19 cellular contexts compared by ENCODE assay signal in genomic region chr22:20547029-20547428, GRCh38. TPM values are rescaled to one million over a fixed set of nuclear protein-coding genes. Genes with fewer than 3 reads are reported as not detected.
A peak's percentile ranks its signal among the peaks of the same experiment; 100 is the strongest.
DNase-seq lines count a peak whose midpoint lies in the region; ATAC-seq, FAIRE-seq and TF ChIP-seq lines count a peak whose summit lies in the region.
"Had no signal": no experiment of that assay in that cellular context is flagged by ENCODE, and none has a peak within 500 bp of the region (broad histone marks: within the 10 kb centered on the region; RNA-seq: fewer than 3 reads in every experiment).

No MANE protein-coding gene starts in this region.

- CTCF ChIA-PET in CD4-positive, alpha-beta T cell (lab: Charles Lee), result interaction anchor here (8.5 kb wide), 1 partner anchor 19 kb away, joined by 107 read pairs; no protein-coding TSS in a partner anchor

- H4K20me1 ChIP-seq in osteoblast (ENCODE audit: insufficient read depth, low read length), result peaks cover 40% of the 10 kb centered on the region

- peak overlapping the region; percentile 55 for H3K4me2 ChIP-seq in osteoblast (ENCODE audit: insufficient read depth, low read length)

- H3K9me3 Mint-ChIP-seq in CD4-positive, alpha-beta T cell, result no peaks in the 10 kb centered on the region
- H3K9me3 Mint-ChIP-seq in osteocyte (ENCODE audit: unreplicated experiment), result no peaks in the 10 kb centered on the region
- H3K9me3 Mint-ChIP-seq: H9 had no signal

- no peaks in the 10 kb centered on the region for H3K9me3 ChIP-seq in CD4-positive, alpha-beta T cell (ENCODE audit: control insufficient read depth, low read length)
- H3K9me3 ChIP-seq in ascending aorta, result no peaks in the 10 kb centered on the region
- H3K9me3 ChIP-seq in osteoblast (ENCODE audit: low read depth, low read length), result no peaks in the 10 kb centered on the region

- H3K4me3 Mint-ChIP-seq in CD4-positive, alpha-beta T cell, result no peak overlapping the region
- no peak overlapping the region for H3K4me3 Mint-ChIP-seq in osteocyte (ENCODE audit: unreplicated experiment)
- H3K4me3 Mint-ChIP-seq: H9 had no signal

- H3K27ac ChIP-seq in CD4-positive, alpha-beta T cell (ENCODE audit: low read depth, low read length), result no peak overlapping the region
- H3K27ac ChIP-seq in ascending aorta (peak overlapping the region; percentile 6 to 12), osteoblast (ENCODE audit: low read depth, low read length) (peak overlapping the region; percentile 30)
- H3K27ac ChIP-seq: HL-60 had no signal

- H3K27me3 Mint-ChIP-seq in CD4-positive, alpha-beta T cell, result no peaks in the 10 kb centered on the region
- no peaks in the 10 kb centered on the region for H3K27me3 Mint-ChIP-seq in osteocyte (ENCODE audit: unreplicated experiment)

- H3K4me1 ChIP-seq in ascending aorta (peaks cover 22 to 39% of the 10 kb centered on the region in 2 donors), osteoblast (ENCODE audit: insufficient read depth, low read length) (peaks cover 58% of the 10 kb centered on the region)

- H3K79me2 ChIP-seq in osteoblast (ENCODE audit: insufficient read depth, low read length), result peaks cover 84% of the 10 kb centered on the region

- H3K27ac Mint-ChIP-seq in CD4-positive, alpha-beta T cell, result peak overlapping the region; percentile 91
- no peak overlapping the region for H3K27ac Mint-ChIP-seq in osteocyte (ENCODE audit: unreplicated experiment)

- POLR2A ChIA-PET in CD4-positive, alpha-beta T cell (lab: Charles Lee), result interaction anchor here (1.5 to 4.9 kb wide), 4 partner anchors 11 to 22 kb away, joined by 3 to 61 read pairs (median 8); no protein-coding TSS in a partner anchor

- peak; percentile 60 for FAIRE-seq in A204.1 (lab: Jason Lieb, UNC)
- FAIRE-seq: GM12878, HTR-8/SVneo had no signal

- no peaks in the 10 kb centered on the region for H3K27me3 ChIP-seq in CD4-positive, alpha-beta T cell (ENCODE audit: control insufficient read depth, insufficient read depth, low read length)
- H3K27me3 ChIP-seq in ascending aorta (no peaks in the 10 kb centered on the region), osteoblast (ENCODE audit: insufficient read depth, low read length) (no peaks in the 10 kb centered on the region)

- peaks cover 61% of the 10 kb centered on the region for H3K36me3 Mint-ChIP-seq in CD4-positive, alpha-beta T cell (ENCODE audit: low read depth)
- peaks cover 20% of the 10 kb centered on the region for H3K36me3 Mint-ChIP-seq in osteocyte (ENCODE audit: unreplicated experiment)

- peaks cover 87% of the 10 kb centered on the region for H3K4me1 Mint-ChIP-seq in CD4-positive, alpha-beta T cell (ENCODE audit: low read depth)
- peaks cover 61% of the 10 kb centered on the region for H3K4me1 Mint-ChIP-seq in osteocyte (ENCODE audit: unreplicated experiment)

- H3K4me3 ChIP-seq in ascending aorta (no peak overlapping the region), osteoblast (ENCODE audit: insufficient read depth, low read length) (no peak overlapping the region)
- H3K4me3 ChIP-seq: GM12878 had no signal

- intact Hi-C loops in CD4-positive, alpha-beta T cell (cut with DNase I, micrococcal nuclease), result no loop called here
- intact Hi-C loops in ascending aorta (cut with DNase I), result no loop called here

- DNase-seq in CD4-positive, alpha-beta T cell, result no peak
- no peak for DNase-seq in ascending aorta (ENCODE audit: low spot score in 2 of 2)
- no peak for DNase-seq in osteoblast (ENCODE audit: insufficient read length, low spot score, missing footprints)
- DNase-seq in osteocyte (ENCODE audit: extremely low spot score, unreplicated experiment), result no peak
- DNase-seq in NCI-H2081 treated with DMSO at 0.1 percent for 48 hours (lab: John Stamatoyannopoulos, UW), result no peak
- DNase-seq: ACHN, DMS79 treated with DMSO at 0.1 percent for 48 hours, H9, MV-4-11, NCI-H1417 treated with DMSO at 0.1 percent for 48 hours, NCI-H2029, NCI-H748 treated with DMSO at 0.1 percent for 48 hours, OCI-M1, SIG-M5 had no signal

- TF ChIP-seq CTCF in CD4-positive, alpha-beta T cell (IDR thresholded peaks at IDR 0.05), result no peak
- no peak for TF ChIP-seq CTCF in ascending aorta (IDR thresholded peaks at IDR 0.05)
- TF ChIP-seq CTCF in osteoblast (IDR thresholded peaks at IDR 0.05; ENCODE audit: extremely low read depth, low read depth, low read length), result no peak
- TF ChIP-seq CTCF in osteocyte (IDR thresholded peaks at IDR 0.05), result no peak

- H3K36me3 ChIP-seq in ascending aorta (peaks cover 0 to 6% of the 10 kb centered on the region in 2 donors), osteoblast (ENCODE audit: insufficient read depth, low read length) (peaks cover 15% of the 10 kb centered on the region)

- H2AFZ ChIP-seq in osteoblast (ENCODE audit: low read length), result no peak overlapping the region

- ATAC-seq in CD4-positive, alpha-beta T cell (ENCODE audit: poor library complexity), result no peak
- ATAC-seq in HG02938 (IDR thresholded peaks at IDR 0.05; ENCODE audit: unreplicated experiment), result no peak
- ATAC-seq: GM12878 had no signal

RNA-seq across cellular contexts. Expression of gene MED15, which starts 39.6 kb away (rescaled TPM):
- 100 to 1,000 TPM; 181 to 191 TPM for total RNA-seq in CD4-positive, alpha-beta T cell
- total RNA-seq in ascending aorta, result 204 TPM
- total RNA-seq in osteoblast, result 36.9 and 49.8 TPM in 2 replicates
- 104 TPM in 2 replicates for total RNA-seq in osteocyte

RNA-seq across cellular contexts. Expression of gene KLHL22, which starts 51.4 kb away (rescaled TPM):
- total RNA-seq in CD4-positive, alpha-beta T cell, result 10 to 100 TPM; 24.1 to 27.7 TPM
- 63.8 TPM for total RNA-seq in ascending aorta
- 36.9 and 46.6 TPM in 2 replicates for total RNA-seq in osteoblast
- total RNA-seq in osteocyte, result 44.7 and 46.3 TPM in 2 replicates
